Comparison of ENCODE assay signal across 9 cellular contexts in genomic region chrX:49812177-49812576, GRCh38. TPM values are rescaled to one million over a fixed set of nuclear protein-coding genes. Genes with fewer than 3 reads are reported as not detected.
"Had no signal": no experiment of that assay in that cellular context is flagged by ENCODE, and none has a peak within 500 bp of the region (broad histone marks: within the 10 kb centered on the region; RNA-seq: fewer than 3 reads in every experiment).

No MANE protein-coding gene starts in this region.

- H3K4me2 ChIP-seq: GM23338 had no signal

- H2AFZ ChIP-seq: GM23338 had no signal

- FAIRE-seq: H1, H54, HTR-8/SVneo had no signal

- ATAC-seq: GM23338 had no signal

- DNase-seq: H9, HCEC 1CT, KBM-7 had no signal

- H3K27ac Mint-ChIP-seq: GM23338, H9, IgD-negative memory B cell had no signal

- H3K27me3 Mint-ChIP-seq: IgD-negative memory B cell had no signal

- H3K4me1 Mint-ChIP-seq: GM23338, H9, IgD-negative memory B cell had no signal

- H3K4me3 ChIP-seq: GM23338 had no signal

- H3K4me3 Mint-ChIP-seq: GM23338, H9, IgD-negative memory B cell had no signal

- H3K36me3 Mint-ChIP-seq: IgD-negative memory B cell had no signal

RNA-seq across cellular contexts. Expression of gene PAGE4, which starts 16.9 kb away (rescaled TPM):
- total RNA-seq: GM23338, H1, HT-29 had no signal
- polyA plus RNA-seq: IgD-negative memory B cell had no signal
